Comparison of ENCODE assay signal across 27 cellular contexts in the genomic region with DNA sequence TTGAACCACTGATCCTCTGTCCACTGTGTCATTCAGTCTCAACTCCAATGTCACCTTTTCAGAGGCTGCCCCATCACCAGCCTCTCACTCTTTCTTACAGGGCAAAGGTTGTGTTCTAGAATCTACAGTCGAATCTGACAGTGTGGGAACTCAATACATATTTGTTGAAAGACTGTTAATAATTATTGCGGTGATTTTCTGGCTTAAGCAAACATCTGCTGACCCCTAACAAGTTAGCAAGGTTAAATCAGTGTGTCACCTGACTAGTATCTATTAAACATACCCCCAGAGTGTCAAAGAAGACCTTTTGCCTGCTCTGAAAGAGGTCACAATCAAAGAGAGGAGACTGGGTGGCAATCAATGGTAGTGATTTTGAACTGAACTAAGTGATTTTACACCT.
"Had no signal": no experiment of that assay in that cellular context is flagged by ENCODE, and none has a peak within 500 bp of the region (broad histone marks: within the 10 kb centered on the region; RNA-seq: fewer than 3 reads in every experiment).

No MANE protein-coding gene starts in this region.

- H3K27me3 ChIP-seq: stomach, testis, thyroid gland, tibial artery, tibial nerve, transverse colon, upper lobe of left lung, upper lobe of right lung, uterus, vagina had no signal

- H3K27ac ChIP-seq: stomach, suprapubic skin, testis, thoracic aorta, thyroid gland, tibial artery, tibial nerve, transverse colon, upper lobe of left lung, upper lobe of right lung, uterus, vagina had no signal

- H3K36me3 ChIP-seq: stomach, suprapubic skin, thoracic aorta, thyroid gland, tibial artery, tibial nerve, transverse colon, upper lobe of left lung, upper lobe of right lung, uterus, vagina had no signal

- ATAC-seq: stimulated activated effector memory CD8-positive, alpha-beta T cell treated with anti-CD3 and anti-CD28 coated beads, Interleukin-12 subunit alpha, Interleukin-12 subunit beta, amount 100 ng/mL, for 72 hours; stimulated activated memory B cell treated with anti-CD40 and anti-IgM and Interleukin-4, amounts not matched to agents 10 μg/mL and 1 μg/mL and 100 μg/mL, for 72 hours; stimulated activated naive B cell treated with anti-CD40 and anti-IgM and Interleukin-4, amounts not matched to agents 10 μg/mL and 1 μg/mL and 100 μg/mL, for 72 hours; stimulated activated naive CD8-positive, alpha-beta T cell treated with anti-CD3 and anti-CD28 coated beads, Interleukin-15, amount 100 ng/mL, for 72 hours; stimulated activated naive CD8-positive, alpha-beta T cell treated with anti-CD3 and anti-CD28 coated beads, Interleukin-15, Interleukin-2, amounts not matched to agents 100 U/mL and 50 U/mL, for 24 hours; upper lobe of right lung had no signal

- H3K9me3 ChIP-seq: stomach, suprapubic skin, testis, thoracic aorta, thyroid gland, tibial artery, tibial nerve, transverse colon, upper lobe of left lung, upper lobe of right lung, uterus, vagina had no signal

- FAIRE-seq: urothelium cell line had no signal

- H3K4me3 ChIP-seq: stomach, suprapubic skin, testis, thoracic aorta, thyroid gland, tibial artery, tibial nerve, transverse colon, upper lobe of left lung, upper lobe of right lung, uterus, vagina had no signal

- DNase-seq: stimulated activated CD4-positive, alpha-beta T cell treated with anti-CD3 and anti-CD28 coated beads, Interleukin-2, amount 100 ng/mL, for 48 hours; stimulated activated CD4-positive, alpha-beta T cell treated with anti-CD3 and anti-CD28 coated beads, Interleukin-4, amount 100 ng/mL, for 1 hour; stimulated activated CD4-positive, alpha-beta T cell treated with anti-CD3 and anti-CD28 coated beads, Interleukin-4, amount 100 ng/mL, for 24 hours; stimulated activated CD4-positive, alpha-beta T cell treated with anti-CD3 and anti-CD28 coated beads, Interleukin-4, amount 100 ng/mL, for 4 hours; stimulated activated CD8-positive, alpha-beta memory T cell treated with anti-CD3 and anti-CD28 coated beads, Interleukin-4, amount 100 ng/mL, for 48 hours; stimulated activated naive B cell treated with anti-CD40 and anti-IgM and Interleukin-4, amounts not matched to agents 10 μg/mL and 1 μg/mL and 100 μg/mL, for 72 hours; stimulated activated naive CD4-positive, alpha-beta T cell; stimulated activated naive CD4-positive, alpha-beta T cell treated with Interleukin-2 at 50 U/mL for 16 hours; stimulated activated naive CD8-positive, alpha-beta T cell treated with anti-CD3 and anti-CD28 coated beads, Interleukin-15, amount 100 ng/mL, for 72 hours; stimulated activated naive CD8-positive, alpha-beta T cell treated with anti-CD3 and anti-CD28 coated beads, Interleukin-15, Interleukin-2, amounts not matched to agents 100 U/mL and 50 U/mL, for 24 hours; stomach; substantia nigra; testis; thyroid gland; tibial artery; transverse colon; trophoblast cell; upper lobe of left lung; upper lobe of right lung; uterus had no signal

- H3K4me1 ChIP-seq: stomach, suprapubic skin, testis, transverse colon, upper lobe of right lung, uterus, vagina had no signal
